9 cellular contexts compared by ENCODE assay signal in the genomic region with DNA sequence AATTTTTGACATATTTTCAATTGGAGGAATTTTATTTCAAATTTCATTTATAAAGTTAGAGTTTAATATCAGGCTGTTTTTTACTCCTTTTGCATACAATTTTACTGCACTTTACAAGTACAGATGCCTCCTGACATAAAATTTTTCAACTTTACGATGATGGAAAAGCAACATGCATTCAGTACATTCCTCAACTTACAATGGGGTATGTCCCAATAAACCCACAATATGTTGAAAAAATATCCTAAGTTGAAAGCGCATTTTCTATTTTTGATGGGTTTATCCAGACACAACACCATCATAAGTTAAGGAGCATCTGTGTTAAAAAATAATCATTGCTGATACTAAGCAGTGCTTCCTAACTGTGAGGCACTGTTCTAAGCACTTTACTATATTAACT. TPM values are rescaled to one million over a fixed set of nuclear protein-coding genes. Genes with fewer than 3 reads are reported as not detected.
"Had no signal": no experiment of that assay in that cellular context is flagged by ENCODE, and none has a peak within 500 bp of the region (broad histone marks: within the 10 kb centered on the region; RNA-seq: fewer than 3 reads in every experiment).

No MANE protein-coding gene starts in this region.

- H3K4me3 ChIP-seq: GM23338 had no signal

- ATAC-seq: GM23338 had no signal

- H3K9me3 Mint-ChIP-seq: GM23338, H9, IgD-negative memory B cell had no signal

- H3K27me3 Mint-ChIP-seq: IgD-negative memory B cell had no signal

- H2AFZ ChIP-seq: GM23338 had no signal

- DNase-seq: H9, HCEC 1CT, KBM-7 had no signal

- H3K4me3 Mint-ChIP-seq: GM23338, H9, IgD-negative memory B cell had no signal

- FAIRE-seq: H1, H54, HTR-8/SVneo had no signal

- H3K4me2 ChIP-seq: GM23338 had no signal

- H3K27ac Mint-ChIP-seq: GM23338, H9, IgD-negative memory B cell had no signal

RNA-seq across cellular contexts. Expression of gene TMEM156, which starts 34.2 kb away (rescaled TPM):
- total RNA-seq: GM23338, H1, H9, HT-29 had no signal
- polyA plus RNA-seq: GM23338, H1 had no signal
